ENCODE assay signal across 8 cellular contexts in the genomic region with DNA sequence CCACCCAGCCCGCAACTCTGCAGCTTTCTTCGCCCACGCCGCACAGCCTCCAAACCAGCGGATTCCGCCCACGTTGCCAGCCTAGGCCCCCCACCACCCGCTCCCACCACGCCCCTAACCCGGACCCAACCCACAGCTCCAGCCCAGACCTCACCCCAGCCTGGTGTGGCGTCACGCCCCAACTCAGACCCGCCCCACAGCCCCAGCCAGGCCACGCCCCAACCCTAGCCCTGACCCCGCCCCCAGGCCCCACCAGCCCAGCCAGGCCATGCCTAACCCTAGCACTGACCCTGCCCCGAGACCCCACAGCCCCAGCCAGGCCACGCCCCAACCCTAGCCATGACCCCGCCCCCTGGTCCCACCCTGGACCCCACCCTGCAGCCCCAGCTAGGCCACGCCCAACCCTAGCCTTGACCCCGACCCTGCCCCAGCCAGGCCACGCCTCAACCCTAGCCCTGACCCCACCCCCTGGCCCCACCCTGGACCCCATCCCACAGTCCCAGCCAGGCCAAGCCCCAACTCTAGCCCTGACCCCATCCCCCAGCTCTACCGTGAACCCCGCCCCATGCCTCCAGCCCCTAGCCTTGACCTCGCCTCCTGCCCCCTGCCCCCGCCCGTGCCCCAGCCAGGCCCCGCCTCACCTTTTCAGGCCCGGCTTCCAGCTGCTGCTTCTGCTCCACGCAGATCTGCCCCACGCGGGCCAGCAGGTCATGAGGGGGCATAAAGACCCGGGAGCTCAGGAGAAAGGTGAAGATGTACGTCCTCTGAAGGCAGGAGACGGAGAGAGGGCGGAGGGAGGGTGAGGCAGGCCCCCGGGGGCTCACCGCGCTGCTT.
A peak's percentile ranks its signal among the peaks of the same experiment; 100 is the strongest.
DNase-seq lines count a peak whose midpoint lies in the region; ATAC-seq lines count a peak whose summit lies in the region.

No MANE protein-coding gene starts in this region.

- intact Hi-C loops in Right ventricle myocardium superior (cut with DNase I) = no loop called here

- peaks cover 2% of the 10 kb centered on the region for H3K36me3 Mint-ChIP-seq in activated T-cell treated with anti-CD3 and anti-CD28 coated beads, Interleukin-2, amount 50 U/mL, for 4 hours (ENCODE audit: insufficient read depth)

- H3K4me1 Mint-ChIP-seq in activated T-cell treated with anti-CD3 and anti-CD28 coated beads, Interleukin-2, amount 50 U/mL, for 4 hours (ENCODE audit: low read depth) = peaks cover 5% of the 10 kb centered on the region

- DNase-seq in GM03348 (ENCODE audit: low spot score) (peak; percentile 69), Right ventricle myocardium superior (peak; percentile 60), skeletal muscle cell (ENCODE audit: low read depth) (no peak), cerebellar nuclear complex (lab: John Stamatoyannopoulos, UW) (no peak), SW 1271 (lab: John Stamatoyannopoulos, UW) (no peak)
- peak; percentile 30 for DNase-seq in activated T-cell treated with anti-CD3 and anti-CD28 coated beads, Interleukin-2, amount 50 U/mL, for 4 hours

- no peak overlapping the region for H3K4me3 Mint-ChIP-seq in activated T-cell treated with anti-CD3 and anti-CD28 coated beads, Interleukin-2, amount 50 U/mL, for 4 hours

- H3K9me3 Mint-ChIP-seq in activated T-cell treated with anti-CD3 and anti-CD28 coated beads, Interleukin-2, amount 50 U/mL, for 4 hours = no peaks in the 10 kb centered on the region

- ATAC-seq in HG03196 (IDR thresholded peaks at IDR 0.05; ENCODE audit: unreplicated experiment) = peak; percentile 32
- peak; percentile 44 to 51 for ATAC-seq in activated T-cell treated with anti-CD3 and anti-CD28 coated beads, Interleukin-2, amount 50 U/mL, for 4 hours
- peak; percentile 54 for ATAC-seq in Right ventricle myocardium superior (ENCODE audit: poor library complexity)
- no peak for ATAC-seq in HG02623 (IDR thresholded peaks at IDR 0.05; ENCODE audit: unreplicated experiment)

- H3K27me3 Mint-ChIP-seq in activated T-cell treated with anti-CD3 and anti-CD28 coated beads, Interleukin-2, amount 50 U/mL, for 4 hours (ENCODE audit: low read depth) = no peaks in the 10 kb centered on the region

- H3K4me3 ChIP-seq in skeletal muscle cell (ENCODE audit: low read depth, low read length) = peak overlapping the region; percentile 55

Comparison
In these comparisons a context has a peak if more than half of its experiments do, and no peak if none do; other contexts are left out.
1. DNase-seq: peak in GM03348 (single experiment), activated T-cell treated with anti-CD3 and anti-CD28 coated beads, Interleukin-2, amount 50 U/mL, for 4 hours (single experiment) and Right ventricle myocardium superior (single experiment); none in skeletal muscle cell (single experiment), cerebellar nuclear complex (0 of 2) and SW 1271 (0 of 2).